Comparison of ENCODE assay signal across 12 cellular contexts in genomic region chr1:86394416-86394815, GRCh38. TPM values are rescaled to one million over a fixed set of nuclear protein-coding genes. Genes with fewer than 3 reads are reported as not detected.
A peak's percentile ranks its signal among the peaks of the same experiment; 100 is the strongest.
DNase-seq lines count a peak whose midpoint lies in the region; ATAC-seq, FAIRE-seq and TF ChIP-seq lines count a peak whose summit lies in the region.
"Had no signal": no experiment of that assay in that cellular context is flagged by ENCODE, and none has a peak within 500 bp of the region (broad histone marks: within the 10 kb centered on the region; RNA-seq: fewer than 3 reads in every experiment).

No MANE protein-coding gene starts in this region.

- H3K27me3 Mint-ChIP-seq in T-helper 1 cell treated with Interleukin-12 subunit alpha and Interleukin-12 subunit beta and Interleukin-4 antibody, amounts not matched to agents 30 μg/mL and 1 μg/mL, for 36 hours (ENCODE audit: low read depth) = no peaks in the 10 kb centered on the region
- H3K27me3 Mint-ChIP-seq in activated B cell treated with CpG ODN at 0.5 μM for 24 hours (no peaks in the 10 kb centered on the region), progenitor cell of endocrine pancreas (no peaks in the 10 kb centered on the region)

- DNase-seq in T-helper 1 cell = no peak
- no peak for DNase-seq in activated B cell treated with CpG ODN at 0.5 μM for 24 hours
- DNase-seq in epithelial cell of proximal tubule (ENCODE audit: low read depth) = no peak
- DNase-seq in progenitor cell of endocrine pancreas (ENCODE audit: low spot score, unreplicated experiment) = no peak
- DNase-seq in urothelium cell line (ENCODE audit: low spot score) = no peak
- DNase-seq: body of pancreas, small intestine had no signal

- intact Hi-C loops in activated B cell treated with CpG ODN at 0.5 μM for 24 hours (cut with micrococcal nuclease) = loop anchor here (10.0 kb wide), 1 partner anchor 660 kb away; no protein-coding TSS in a partner anchor

- ATAC-seq in activated B cell treated with CpG ODN at 0.5 μM for 24 hours (ENCODE audit: low read depth) (no peak), HG03354 (IDR thresholded peaks at IDR 0.05; ENCODE audit: poor library complexity, severe bottlenecking, unreplicated experiment) (no peak), GM21367 (IDR thresholded peaks at IDR 0.05; ENCODE audit: unreplicated experiment) (no peak)
- ATAC-seq: body of pancreas had no signal

- H3K9me3 Mint-ChIP-seq in T-helper 1 cell treated with Interleukin-12 subunit alpha and Interleukin-12 subunit beta and Interleukin-4 antibody, amounts not matched to agents 30 μg/mL and 1 μg/mL, for 36 hours = peaks cover 13% of the 10 kb centered on the region
- no peaks in the 10 kb centered on the region for H3K9me3 Mint-ChIP-seq in activated B cell treated with CpG ODN at 0.5 μM for 24 hours
- peaks cover 11% of the 10 kb centered on the region for H3K9me3 Mint-ChIP-seq in progenitor cell of endocrine pancreas (ENCODE audit: low read depth)

- no peak for FAIRE-seq in urothelium cell line (lab: Jason Lieb, UNC)
- FAIRE-seq: A204.1, small intestine had no signal

- peak overlapping the region; percentile 55 for H3K4me3 Mint-ChIP-seq in T-helper 1 cell treated with Interleukin-12 subunit alpha and Interleukin-12 subunit beta and Interleukin-4 antibody, amounts not matched to agents 30 μg/mL and 1 μg/mL, for 36 hours
- peak overlapping the region; percentile 2 for H3K4me3 Mint-ChIP-seq in activated B cell treated with CpG ODN at 0.5 μM for 24 hours
- peak overlapping the region; percentile 94 for H3K4me3 Mint-ChIP-seq in progenitor cell of endocrine pancreas (ENCODE audit: low read depth)

- H3K4me1 Mint-ChIP-seq in T-helper 1 cell treated with Interleukin-12 subunit alpha and Interleukin-12 subunit beta and Interleukin-4 antibody, amounts not matched to agents 30 μg/mL and 1 μg/mL, for 36 hours (ENCODE audit: low read depth) = peaks cover 49% of the 10 kb centered on the region
- peaks cover 58% of the 10 kb centered on the region for H3K4me1 Mint-ChIP-seq in activated B cell treated with CpG ODN at 0.5 μM for 24 hours
- peaks cover 26% of the 10 kb centered on the region for H3K4me1 Mint-ChIP-seq in progenitor cell of endocrine pancreas (ENCODE audit: low read depth)

- peaks cover 32% of the 10 kb centered on the region for H3K36me3 Mint-ChIP-seq in T-helper 1 cell treated with Interleukin-12 subunit alpha and Interleukin-12 subunit beta and Interleukin-4 antibody, amounts not matched to agents 30 μg/mL and 1 μg/mL, for 36 hours (ENCODE audit: low read depth)
- H3K36me3 Mint-ChIP-seq in activated B cell treated with CpG ODN at 0.5 μM for 24 hours (ENCODE audit: low read depth) = peaks cover 5% of the 10 kb centered on the region
- peaks cover 25% of the 10 kb centered on the region for H3K36me3 Mint-ChIP-seq in progenitor cell of endocrine pancreas (ENCODE audit: insufficient read depth)

- POLR2A ChIA-PET in activated B cell treated with CpG ODN at 0.5 μM for 24 hours (lab: Charles Lee) = interaction anchor here (0.7 kb wide), 2 partner anchors 9 to 1088 kb away, joined by 3 to 5 read pairs; no protein-coding TSS in a partner anchor

- TF ChIP-seq CTCF in activated B cell treated with CpG ODN at 0.5 μM for 24 hours (IDR thresholded peaks at IDR 0.05) (no peak), epithelial cell of proximal tubule (conservative IDR thresholded peaks at IDR 0.05; ENCODE audit: low read depth, low read length) (no peak), progenitor cell of endocrine pancreas (IDR thresholded peaks at IDR 0.05; ENCODE audit: unreplicated experiment) (no peak)

- H3K4me3 ChIP-seq in epithelial cell of proximal tubule (ENCODE audit: low read depth, low read length) = peak overlapping the region; percentile 7
- H3K4me3 ChIP-seq: body of pancreas had no signal

- CTCF ChIA-PET in activated B cell treated with CpG ODN at 0.5 μM for 24 hours (lab: Charles Lee) = interaction anchor here (1.0 kb wide), 1 partner anchor 108 kb away, joined by 3 read pairs; no protein-coding TSS in a partner anchor

- no peak overlapping the region for H3K27ac Mint-ChIP-seq in T-helper 1 cell treated with Interleukin-12 subunit alpha and Interleukin-12 subunit beta and Interleukin-4 antibody, amounts not matched to agents 30 μg/mL and 1 μg/mL, for 36 hours
- H3K27ac Mint-ChIP-seq in activated B cell treated with CpG ODN at 0.5 μM for 24 hours (no peak overlapping the region), progenitor cell of endocrine pancreas (no peak overlapping the region)

RNA-seq across cellular contexts. Expression of gene ODF2L, which starts 1.7 kb away (rescaled TPM):
- 28.2 and 36.1 TPM in 2 replicates for total RNA-seq in activated B cell treated with CpG ODN at 0.5 μM for 24 hours
- 14.3 and 18.9 TPM in 2 replicates for total RNA-seq in epithelial cell of proximal tubule
- total RNA-seq in progenitor cell of endocrine pancreas = 111 and 113 TPM in 2 replicates

RNA-seq across cellular contexts. Expression of gene CLCA2, which starts 29.6 kb away (rescaled TPM):
- not detected in 2 replicates for total RNA-seq in activated B cell treated with CpG ODN at 0.5 μM for 24 hours
- total RNA-seq in epithelial cell of proximal tubule = not detected in 2 replicates
- not detected in 2 replicates for total RNA-seq in progenitor cell of endocrine pancreas
- total RNA-seq: body of pancreas; T-helper 2 cell treated with Interferon-gamma antibody and Interleukin-4, amounts not matched to agents 100 ng/mL and 5 ng/mL, for 36 hours had no signal

Comparison
In these comparisons a context has a peak if more than half of its experiments do, and no peak if none do; other contexts are left out.
1. H3K4me3 Mint-ChIP-seq: peak in every context shown above with its lines; median percentile 94 in progenitor cell of endocrine pancreas; 55 in T-helper 1 cell treated with Interleukin-12 subunit alpha and Interleukin-12 subunit beta and Interleukin-4 antibody, amounts not matched to agents 30 μg/mL and 1 μg/mL, for 36 hours; 2 in activated B cell treated with CpG ODN at 0.5 μM for 24 hours.